ENCODE assay signal across 8 cellular contexts in the genomic region with DNA sequence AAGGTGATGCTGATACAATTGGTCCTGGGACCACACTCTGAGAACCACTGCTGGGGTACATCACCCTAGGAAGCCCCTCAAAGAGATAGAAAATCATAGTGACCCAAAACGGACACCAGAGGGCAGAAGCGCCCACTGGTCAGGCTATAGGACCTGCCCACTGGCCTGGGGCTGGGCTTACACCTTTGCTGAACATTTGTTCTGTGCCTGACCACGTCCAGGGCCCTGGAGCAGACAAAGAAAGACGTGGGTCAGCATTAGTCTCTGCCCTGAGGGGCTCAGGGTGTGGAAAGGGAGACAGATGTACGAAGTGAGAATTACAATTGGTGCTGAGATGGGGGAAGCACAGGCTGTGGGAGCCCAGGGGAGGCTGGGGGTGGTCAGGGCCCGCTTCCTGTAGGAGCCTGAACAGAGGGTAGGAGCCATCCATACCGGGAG. TPM values are rescaled to one million over a fixed set of nuclear protein-coding genes. Genes with fewer than 3 reads are reported as not detected.
DNase-seq lines count a peak whose midpoint lies in the region; ATAC-seq and TF ChIP-seq lines count a peak whose summit lies in the region.

No MANE protein-coding gene starts in this region.

- POLR2A ChIA-PET in RWPE1 (lab: Yijun Ruan, JAX; ENCODE audit: low non-redundant PET), result no interaction called here

- no peaks in the 10 kb centered on the region for H3K36me3 ChIP-seq in tibial artery

- H3K27ac ChIP-seq in RWPE1 (no peak overlapping the region; the same call in 1 of the 2 replicates), tibial artery (no peak overlapping the region)

- CTCF ChIA-PET in RWPE1 (lab: Yijun Ruan, JAX), result interaction anchor here (0.7 kb wide), 1 partner anchor 818 kb away, joined by 4 read pairs; no protein-coding TSS in a partner anchor

- TF ChIP-seq CTCF in RWPE1 (conservative IDR thresholded peaks at IDR 0.05; ENCODE audit: low read depth) (peak; percentile 86), tibial artery (IDR thresholded peaks at IDR 0.05) (peak; percentile 92 to 94)

- no peaks in the 10 kb centered on the region for H3K27me3 ChIP-seq in tibial artery

- no peak overlapping the region for H3K4me3 ChIP-seq in tibial artery

- peak; percentile 96 for ATAC-seq in left lobe of liver
- ATAC-seq in HG02588 (IDR thresholded peaks at IDR 0.05; ENCODE audit: unreplicated experiment), result no peak

- H3K4me1 ChIP-seq in tibial artery, result peaks cover 0 to 6% (median 3%) of the 10 kb centered on the region in 4 donors

- DNase-seq in DMS53 treated with DMSO at 0.1 percent for 48 hours (lab: John Stamatoyannopoulos, UW; ENCODE audit: unreplicated experiment), result peak; percentile 77
- peak; percentile 84 for DNase-seq in HT-29 (ENCODE audit: low spot score)
- peak; percentile 78 for DNase-seq in RWPE1 (ENCODE audit: low spot score)
- DNase-seq in dedifferentiated amniotic fluid mesenchymal stem cell (ENCODE audit: extremely low spot score), result peak; percentile 46
- peak; percentile 65 for DNase-seq in left lobe of liver (ENCODE audit: low spot score)
- peak; percentile 65 to 78 for DNase-seq in tibial artery
- no peak for DNase-seq in putamen (ENCODE audit: low spot score)

- H3K9me3 ChIP-seq in tibial artery, result no peaks in the 10 kb centered on the region

- intact Hi-C loops in tibial artery (cut with DNase I; ENCODE audit: low total_unique reads), result loop anchor here (2.0 to 10.0 kb wide), 2 partner anchors 29 to 117 kb away; partner anchors contain the start of gene MAP6

RNA-seq across cellular contexts. Expression of gene SERPINH1, which starts 14.4 kb away (rescaled TPM):
- total RNA-seq in HT-29 (2014; rRNA removed; shearing (Covaris generic)), result 138 and 141 TPM in 2 replicates
- total RNA-seq in left lobe of liver, result 21.6 TPM

RNA-seq across cellular contexts. Expression of gene GDPD5, which starts 21.9 kb away (rescaled TPM):
- total RNA-seq in HT-29 (2014; rRNA removed; shearing (Covaris generic)), result 2.8 and 4.0 TPM in 2 replicates
- total RNA-seq in left lobe of liver, result 9.1 TPM
